Comparison of ENCODE assay signal across 19 cellular contexts in the genomic region with DNA sequence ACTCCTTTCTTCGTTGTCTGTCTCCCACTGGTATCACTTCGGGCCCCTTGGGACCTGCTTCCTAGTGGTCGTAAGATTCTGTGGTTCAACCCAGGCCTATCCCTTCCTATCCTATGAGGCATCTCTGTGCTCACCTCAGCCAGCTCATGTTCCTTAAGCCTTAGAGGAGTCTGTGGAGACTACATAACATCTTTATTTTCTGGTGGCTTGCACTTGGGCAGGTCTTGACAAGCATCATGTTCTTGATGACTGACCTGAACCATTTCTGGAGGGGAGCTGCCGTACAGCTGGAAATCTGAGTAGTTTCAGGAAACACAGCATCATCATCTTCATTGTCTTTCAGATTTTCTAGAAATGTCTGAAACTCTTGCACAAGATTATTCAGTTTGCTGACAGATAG.
DNase-seq lines count a peak whose midpoint lies in the region; ATAC-seq and TF ChIP-seq lines count a peak whose summit lies in the region.
"Had no signal": no experiment of that assay in that cellular context is flagged by ENCODE, and none has a peak within 500 bp of the region (broad histone marks: within the 10 kb centered on the region; RNA-seq: fewer than 3 reads in every experiment).

No MANE protein-coding gene starts in this region.

- no peak for TF ChIP-seq EP300 in transverse colon (IDR thresholded peaks at IDR 0.05; ENCODE audit: low read depth)

- peaks cover 0 to 8% (median 0%) of the 10 kb centered on the region in 9 donors for H3K36me3 ChIP-seq in heart right ventricle
- peaks cover 21% of the 10 kb centered on the region for H3K36me3 ChIP-seq in osteoblast (ENCODE audit: insufficient read depth, low read length)
- H3K36me3 ChIP-seq in transverse colon, result no peaks in the 10 kb centered on the region

- H3K4me2 ChIP-seq in osteoblast (ENCODE audit: insufficient read depth, low read length), result no peak overlapping the region
- H3K4me2 ChIP-seq: SK-N-SH had no signal

- H3K27ac ChIP-seq in heart right ventricle (peak overlapping the region in 7 of 10 donors; percentile 16 to 72 (median 52)), epithelial cell of prostate (peak overlapping the region; percentile 98), osteoblast (ENCODE audit: low read depth, low read length) (peak overlapping the region; percentile 79), transverse colon (peak overlapping the region in 3 of 4 donors; percentile 17 to 55 (median 47))

- intact Hi-C loops in heart right ventricle (cut with DNase I), result no loop called here
- intact Hi-C loops in left ventricle myocardium superior (cut with micrococcal nuclease), result no loop called here
- intact Hi-C loops in transverse colon (cut with DNase I; ENCODE audit: low total_unique reads), result no loop called here

- H3K4me3 ChIP-seq in heart right ventricle (no peak overlapping the region), osteoblast (ENCODE audit: insufficient read depth, low read length) (no peak overlapping the region), transverse colon (no peak overlapping the region)

- H3K27me3 ChIP-seq in heart right ventricle (no peaks in the 10 kb centered on the region), osteoblast (ENCODE audit: insufficient read depth, low read length) (no peaks in the 10 kb centered on the region), transverse colon (no peaks in the 10 kb centered on the region)

- H3K9me3 ChIP-seq in heart right ventricle (no peaks in the 10 kb centered on the region), osteoblast (ENCODE audit: low read depth, low read length) (no peaks in the 10 kb centered on the region), transverse colon (no peaks in the 10 kb centered on the region)
- H3K9me3 ChIP-seq: SK-N-SH had no signal

- H3K4me1 ChIP-seq in heart right ventricle, result peaks cover 19 to 82% (median 50%) of the 10 kb centered on the region in 9 donors
- peaks cover 30% of the 10 kb centered on the region for H3K4me1 ChIP-seq in osteoblast (ENCODE audit: insufficient read depth, low read length)
- H3K4me1 ChIP-seq in transverse colon, result peaks cover 0 to 8% (median 0%) of the 10 kb centered on the region in 4 donors

- no peak for DNase-seq in heart right ventricle
- no peak for DNase-seq in left ventricle myocardium superior
- DNase-seq in epithelial cell of prostate (ENCODE audit: low read depth, low spot score), result peak; percentile 91
- no peak for DNase-seq in osteoblast (ENCODE audit: insufficient read length, low spot score, missing footprints)
- DNase-seq in transverse colon, result no peak
- DNase-seq in stimulated activated naive CD8-positive, alpha-beta T cell treated with anti-CD3 and anti-CD28 coated beads, Interleukin-15, Interleukin-2, amounts not matched to agents 100 U/mL and 50 U/mL, for 24 hours, result no peak
- DNase-seq: activated CD4-positive, alpha-beta T cell treated with anti-CD3 and anti-CD28 coated beads, Interleukin-2, amount 50 U/mL, for 1 hour; C1 segment of cervical spinal cord; effector memory CD8-positive, alpha-beta T cell; immature natural killer cell; MM.1S; NCI-H2029 treated with DMSO at 0.1 percent for 48 hours; NCI-H524 treated with DMSO at 0.1 percent for 48 hours; SK-N-SH; small intestine had no signal

- no peak for TF ChIP-seq POLR2A in transverse colon (IDR thresholded peaks at IDR 0.05)

- no peak for TF ChIP-seq CTCF in heart right ventricle (IDR thresholded peaks at IDR 0.05)
- no peak for TF ChIP-seq CTCF in osteoblast (IDR thresholded peaks at IDR 0.05; ENCODE audit: extremely low read depth, low read depth, low read length)
- TF ChIP-seq CTCF in transverse colon (IDR thresholded peaks at IDR 0.05), result no peak

- in situ Hi-C loops in transverse colon (cut with MboI; ENCODE audit: low pct_ligation_motif_present in 1 of 4, low pct_unique_long_range_greater_than_20kb in 1 of 4, low sequenced_read_pairs in 3 of 4), result no loop called here

- WGBS in heart right ventricle, 2 donors, result 77 to 83% methylated on average over 4 of the region's 4 CpGs
- 89 to 97% methylated on average over 3 to 4 of the region's 4 CpGs for WGBS in transverse colon (ENCODE audit: low coverage in 1 of 2), 2 donors

- ATAC-seq in heart right ventricle, result peak in 2 of 8 donors; percentile 5 to 18
- ATAC-seq in left ventricle myocardium superior, result no peak
- ATAC-seq in stimulated activated naive CD8-positive, alpha-beta T cell treated with anti-CD3 and anti-CD28 coated beads, Interleukin-15, Interleukin-2, amounts not matched to agents 100 U/mL and 50 U/mL, for 24 hours, result no peak
- no peak for ATAC-seq in GM19395 (IDR thresholded peaks at IDR 0.05; ENCODE audit: unreplicated experiment)
- no peak for ATAC-seq in HG03280 (IDR thresholded peaks at IDR 0.05; ENCODE audit: unreplicated experiment)
- ATAC-seq: effector memory CD8-positive, alpha-beta T cell; HCT116; HepG2 had no signal

- H2AFZ ChIP-seq in osteoblast (ENCODE audit: low read length), result no peak overlapping the region

- H4K20me1 ChIP-seq in osteoblast (ENCODE audit: insufficient read depth, low read length), result no peaks in the 10 kb centered on the region

- H3K79me2 ChIP-seq in osteoblast (ENCODE audit: insufficient read depth, low read length), result peaks cover 91% of the 10 kb centered on the region

Comparison
In these comparisons a context has a peak if more than half of its experiments do, and no peak if none do; other contexts are left out.
1. H3K27ac ChIP-seq: peak in every context shown above with its lines; median percentile 98 in epithelial cell of prostate; 79 in osteoblast; 52 in heart right ventricle; 47 in transverse colon.